Comparison of ENCODE assay signal across 19 cellular contexts in the genomic region with DNA sequence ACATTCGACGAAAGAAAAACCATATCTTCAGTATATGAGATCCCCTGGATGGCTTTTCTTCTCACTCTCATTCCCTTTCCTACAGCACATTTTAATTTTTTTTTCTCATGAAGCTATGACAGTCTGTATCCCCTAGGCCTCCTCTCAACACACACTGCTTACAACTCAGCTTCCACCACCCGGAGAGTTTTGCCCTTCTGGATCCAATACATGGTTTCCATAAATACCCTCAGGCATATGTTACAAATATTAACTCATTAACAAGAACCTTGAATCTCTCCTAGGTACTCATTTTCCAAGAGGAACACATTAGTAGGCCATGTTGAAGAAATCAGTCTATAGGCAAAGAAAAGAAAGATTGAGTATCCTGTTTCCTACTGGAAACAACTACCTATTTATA. TPM values are rescaled to one million over a fixed set of nuclear protein-coding genes. Genes with fewer than 3 reads are reported as not detected.
DNase-seq lines count a peak whose midpoint lies in the region; ATAC-seq and TF ChIP-seq lines count a peak whose summit lies in the region.
"Had no signal": no experiment of that assay in that cellular context is flagged by ENCODE, and none has a peak within 500 bp of the region (broad histone marks: within the 10 kb centered on the region; RNA-seq: fewer than 3 reads in every experiment).

No MANE protein-coding gene starts in this region.

- no peak for ATAC-seq in activated T-cell treated with anti-CD3 and anti-CD28 coated beads, Interleukin-2, amount 50 U/mL, for 72 hours (replicated peaks in 1 of 2)
- ATAC-seq: A549; CD8-positive, alpha-beta T cell; GM12878 had no signal

- no peak overlapping the region for H3K4me3 Mint-ChIP-seq in nephron progenitor cell
- no peak overlapping the region for H3K4me3 Mint-ChIP-seq in activated T-cell treated with anti-CD3 and anti-CD28 coated beads, Interleukin-2, amount 50 U/mL, for 72 hours
- H3K4me3 Mint-ChIP-seq: B cell; CD4-positive, alpha-beta T cell; CD8-positive, alpha-beta T cell had no signal

- no peaks in the 10 kb centered on the region for H3K27me3 Mint-ChIP-seq in nephron progenitor cell (ENCODE audit: low read depth, poor library complexity)
- H3K27me3 Mint-ChIP-seq in activated T-cell treated with anti-CD3 and anti-CD28 coated beads, Interleukin-2, amount 50 U/mL, for 72 hours (ENCODE audit: low read depth), result no peaks in the 10 kb centered on the region
- H3K27me3 Mint-ChIP-seq: B cell; CD4-positive, alpha-beta T cell had no signal

- no peaks in the 10 kb centered on the region for H3K9me3 Mint-ChIP-seq in nephron progenitor cell
- peaks cover 6 to 7% of the 10 kb centered on the region in 2 donors for H3K9me3 Mint-ChIP-seq in activated T-cell treated with anti-CD3 and anti-CD28 coated beads, Interleukin-2, amount 50 U/mL, for 72 hours

- DNase-seq in DMS 273 (lab: John Stamatoyannopoulos, UW; ENCODE audit: unreplicated experiment) (peak; percentile 15), DMS 273 treated with DMSO at 0.1 percent for 48 hours (lab: John Stamatoyannopoulos, UW) (no peak), G401 (ENCODE audit: low spot score) (peak; percentile 86), cerebellar nuclear complex (lab: John Stamatoyannopoulos, UW) (peak; percentile 8 to 35), nephron progenitor cell (no peak), hepatic stellate cell (ENCODE audit: low spot score) (no peak), NCI-H1436 treated with DMSO at 0.1 percent for 48 hours (lab: John Stamatoyannopoulos, UW) (no peak)
- DNase-seq in activated T-cell treated with anti-CD3 and anti-CD28 coated beads, Interleukin-2, amount 50 U/mL, for 72 hours, result no peak
- DNase-seq: AML-193; Caco-2; Calu3; CD4-positive, alpha-beta T cell; CD8-positive, alpha-beta T cell; DMS79 treated with DMSO at 0.1 percent for 48 hours; GDM1 had no signal

- no peaks in the 10 kb centered on the region for H3K4me1 Mint-ChIP-seq in nephron progenitor cell
- no peaks in the 10 kb centered on the region for H3K4me1 Mint-ChIP-seq in activated T-cell treated with anti-CD3 and anti-CD28 coated beads, Interleukin-2, amount 50 U/mL, for 72 hours (ENCODE audit: low read depth)
- H3K4me1 Mint-ChIP-seq: B cell had no signal

- no peak for TF ChIP-seq CTCF in nephron progenitor cell (IDR thresholded peaks at IDR 0.05)

- no peaks in the 10 kb centered on the region for H3K36me3 Mint-ChIP-seq in nephron progenitor cell (ENCODE audit: low read depth)
- no peaks in the 10 kb centered on the region for H3K36me3 Mint-ChIP-seq in activated T-cell treated with anti-CD3 and anti-CD28 coated beads, Interleukin-2, amount 50 U/mL, for 72 hours (ENCODE audit: insufficient read depth in 2 of 2)
- H3K36me3 Mint-ChIP-seq: CD8-positive, alpha-beta T cell had no signal

- in situ Hi-C loops in G401 (cut with HindIII; ENCODE audit: low sequenced_read_pairs), result no loop called here

- H3K27ac Mint-ChIP-seq in nephron progenitor cell, result peak overlapping the region; percentile 2
- no peak overlapping the region for H3K27ac Mint-ChIP-seq in activated T-cell treated with anti-CD3 and anti-CD28 coated beads, Interleukin-2, amount 50 U/mL, for 72 hours
- H3K27ac Mint-ChIP-seq: B cell; CD4-positive, alpha-beta T cell; CD8-positive, alpha-beta T cell had no signal

RNA-seq across cellular contexts. Expression of gene PAK5, which starts 44.0 kb away (rescaled TPM):
- not detected in 2 replicates for total RNA-seq in G401 (2014; rRNA removed; shearing (Covaris generic))
- total RNA-seq in activated T-cell treated with anti-CD3 and anti-CD28 coated beads, Interleukin-2, amount 50 U/mL, for 72 hours, result not detected
- total RNA-seq: A172; B cell; Caco-2; Calu3; CD4-positive, alpha-beta T cell; CD8-positive, alpha-beta T cell; GM12878 had no signal

Comparison
In these comparisons a context has a peak if more than half of its experiments do, and no peak if none do; other contexts are left out.
1. DNase-seq: peak in DMS 273 (single experiment), G401 (single experiment) and cerebellar nuclear complex (2 of 2); none in DMS 273 treated with DMSO at 0.1 percent for 48 hours (single experiment), nephron progenitor cell (single experiment), activated T-cell treated with anti-CD3 and anti-CD28 coated beads, Interleukin-2, amount 50 U/mL, for 72 hours (0 of 2), hepatic stellate cell (single experiment) and NCI-H1436 treated with DMSO at 0.1 percent for 48 hours (single experiment).